8 cellular contexts compared by ENCODE assay signal in genomic region chr5:103377638-103378037, GRCh38.
DNase-seq lines count a peak whose midpoint lies in the region; ATAC-seq, FAIRE-seq and TF ChIP-seq lines count a peak whose summit lies in the region.
"Not testable (repeated sequence)": the region's sequence is repeated elsewhere in the genome, so short reads cannot be mapped to it uniquely, and the experiment has no call there.

No MANE protein-coding gene starts in this region.

- not testable (repeated sequence) for H3K56ac ChIP-seq in IMR-90 (ENCODE audit: extremely low read depth, insufficient read depth, low read length)

- not testable (repeated sequence) for H3K79me2 ChIP-seq in K562 (ENCODE audit: control insufficient read depth, insufficient read depth, low read length); HepG2 (ENCODE audit: insufficient read depth, low read length); parathyroid adenoma

- not testable (repeated sequence) for TF ChIP-seq CTCF in A549 (IDR thresholded peaks at IDR 0.05); IMR-90 (conservative IDR thresholded peaks at IDR 0.05; ENCODE audit: low read depth, low read length); K562 (IDR thresholded peaks at IDR 0.05 in 2 of 3, conservative IDR thresholded peaks at IDR 0.05 in 1 of 3; ENCODE audit: insufficient read depth in 2 of 3, low read depth in 1 of 3, low read length in 3 of 3); HepG2 (CRISPR knock-in tag; IDR thresholded peaks at IDR 0.05); parathyroid adenoma (IDR thresholded peaks at IDR 0.05)

- CTCF ChIA-PET in A549 (lab: Yijun Ruan, JAX); IMR-90 (lab: Yijun Ruan, JAX); K562 (lab: Yijun Ruan, JAX; ENCODE audit: low intra/inter-chr PET ratio); HepG2 (lab: Yijun Ruan, JAX; ENCODE audit: low intra/inter-chr PET ratio, low total read pairs): not testable (repeated sequence)

- H2AK9ac ChIP-seq in IMR-90 (replicated peaks; ENCODE audit: low read depth, low read length, poor library complexity): not testable (repeated sequence)

- H2AFZ ChIP-seq in IMR-90 (replicated peaks; ENCODE audit: low read length, poor library complexity); K562 (ENCODE audit: low read depth, low read length); HepG2 (ENCODE audit: low read length); parathyroid adenoma: not testable (repeated sequence)

- POLR2A ChIA-PET in A549 (lab: Yijun Ruan, JAX); IMR-90 (lab: Charles Lee; ENCODE audit: unreplicated experiment); HepG2 (lab: Yijun Ruan, JAX): not testable (repeated sequence)
- POLR2A ChIA-PET in K562 (lab: Yijun Ruan, JAX): interaction anchor here (0.7 kb wide), 1 partner anchor 57 kb away, joined by 3 read pairs; no protein-coding TSS in a partner anchor

- H3K9me3 ChIP-seq in A549; IMR-90 (ENCODE audit: control insufficient read depth, insufficient read depth, low read length); K562 (replicated peaks; ENCODE audit: control insufficient read depth, insufficient read depth, low read depth, low read length); HepG2 (ENCODE audit: low read length); parathyroid adenoma (ENCODE audit: control insufficient read depth, low read length): not testable (repeated sequence)

- TF ChIP-seq RAD21 in A549 (conservative IDR thresholded peaks at IDR 0.05 in 1 of 2, IDR thresholded peaks at IDR 0.05 in 1 of 2); IMR-90 (IDR thresholded peaks at IDR 0.05; ENCODE audit: low read length); K562 (CRISPR knock-in tag; conservative IDR thresholded peaks at IDR 0.05 in 1 of 2, IDR thresholded peaks at IDR 0.05 in 1 of 2); HepG2 (CRISPR knock-in tag; IDR thresholded peaks at IDR 0.05): not testable (repeated sequence)

- not testable (repeated sequence) for H3K4me3 ChIP-seq in A549; IMR-90 (ENCODE audit: insufficient read depth, low read depth, low read length); K562; HepG2 (replicated peaks in 1 of 3; ENCODE audit: insufficient read depth in 1 of 3, low read depth in 2 of 3, low read length in 3 of 3); parathyroid adenoma (ENCODE audit: low read depth, low read length)

- H3K27ac ChIP-seq in A549; IMR-90 (ENCODE audit: insufficient read depth, low read length); K562 (ENCODE audit: extremely low read depth, low read depth, low read length); HepG2 (ENCODE audit: extremely low read length, insufficient read depth, low read length): not testable (repeated sequence)
- peak overlapping the region; percentile 1 for H3K27ac ChIP-seq in parathyroid adenoma

- not testable (repeated sequence) for H3K4me1 ChIP-seq in A549; IMR-90 (ENCODE audit: control insufficient read depth, insufficient read depth, low read length); K562 (replicated peaks in 1 of 2; ENCODE audit: control insufficient read depth in 2 of 2, insufficient read depth in 2 of 2, low read length in 2 of 2)
- peaks cover 18% of the 10 kb centered on the region for H3K4me1 ChIP-seq in HepG2 (ENCODE audit: insufficient read depth, low read length)
- peaks cover 33% of the 10 kb centered on the region for H3K4me1 ChIP-seq in parathyroid adenoma

- not testable (repeated sequence) for H3K18ac ChIP-seq in IMR-90 (ENCODE audit: low read depth, low read length)

- intact Hi-C loops in IMR-90 (cut with micrococcal nuclease); K562 (cut with micrococcal nuclease): not testable (repeated sequence)
- intact Hi-C loops in HepG2 (cut with micrococcal nuclease; ENCODE audit: unreplicated experiment): loop anchor here (10.0 kb wide), 1 partner anchor 123 kb away; the partner anchor contains the start of gene MACIR

- not testable (repeated sequence) for H3K9ac ChIP-seq in IMR-90 (ENCODE audit: low read depth, low read length); K562 (ENCODE audit: insufficient read depth in 1 of 2, low read depth in 2 of 2, low read length in 2 of 2); HepG2 (ENCODE audit: insufficient read depth, low read depth, low read length); parathyroid adenoma

- not testable (repeated sequence) for H3K27me3 ChIP-seq in IMR-90 (ENCODE audit: control insufficient read depth, insufficient read depth, low read length); K562 (ENCODE audit: control insufficient read depth in 2 of 2, insufficient read depth in 2 of 2, low read length in 2 of 2); HepG2 (ENCODE audit: control insufficient read depth in 1 of 2, insufficient read depth in 2 of 2, low read length in 2 of 2); parathyroid adenoma (ENCODE audit: control insufficient read depth, insufficient read depth, low read length)

- not testable (repeated sequence) for H3K36me3 ChIP-seq in IMR-90 (ENCODE audit: control insufficient read depth, insufficient read depth, low read length); K562 (ENCODE audit: control insufficient read depth, insufficient read depth, low read length); HepG2 (replicated peaks in 1 of 2; ENCODE audit: control insufficient read depth in 1 of 2, insufficient read depth in 2 of 2, low read length in 2 of 2); parathyroid adenoma (ENCODE audit: control insufficient read depth, insufficient read depth, low read length)

- H3K4me2 ChIP-seq in A549; IMR-90 (ENCODE audit: low read depth, low read length); K562 (ENCODE audit: insufficient read depth, low read length); HepG2 (ENCODE audit: low read depth, low read length); parathyroid adenoma (ENCODE audit: low read length): not testable (repeated sequence)

- H3K9me1 ChIP-seq in IMR-90 (ENCODE audit: insufficient read depth, low read length); K562 (ENCODE audit: control insufficient read depth, insufficient read depth, low read length): not testable (repeated sequence)

- not testable (repeated sequence) for H3K14ac ChIP-seq in IMR-90 (replicated peaks; ENCODE audit: low read depth, low read length)

- dilution Hi-C loops in IMR-90 (cut with HindIII; ENCODE audit: low sequenced_read_pairs, unreplicated experiment): not testable (repeated sequence)

- not testable (repeated sequence) for H3K4ac ChIP-seq in IMR-90 (ENCODE audit: low read depth, low read length)

- not testable (repeated sequence) for H2BK120ac ChIP-seq in IMR-90 (ENCODE audit: low read depth, low read length)

- not testable (repeated sequence) for H2AK5ac ChIP-seq in IMR-90 (ENCODE audit: low read depth, low read length)

- BruUV-seq in IMR-90 (replicated peaks; lab: Mats Ljungman, UMichigan); K562 (replicated peaks; lab: Mats Ljungman, UMichigan); HepG2 (replicated peaks; lab: Mats Ljungman, UMichigan): not testable (repeated sequence)

- not testable (repeated sequence) for H4K5ac ChIP-seq in IMR-90 (ENCODE audit: low read depth, low read length)

- H4K20me1 ChIP-seq in IMR-90 (ENCODE audit: insufficient read depth, low read length); K562 (replicated peaks; ENCODE audit: control insufficient read depth, insufficient read depth, low read length); HepG2 (ENCODE audit: insufficient read depth, low read length): not testable (repeated sequence)

- in situ Hi-C loops in IMR-90 (cut with MboI; ENCODE audit: low sequenced_read_pairs); K562 (cut with MboI); HepG2 (cut with HindIII; ENCODE audit: extremely low pct_ligation_motif_present, low pct_unique_long_range_greater_than_20kb): not testable (repeated sequence)

- not testable (repeated sequence) for H4K8ac ChIP-seq in IMR-90 (ENCODE audit: low read depth in 2 of 2, low read length in 2 of 2)

- TF ChIP-seq POLR2A in A549 (IDR thresholded peaks at IDR 0.05; ENCODE audit: low read length); IMR-90 (IDR thresholded peaks at IDR 0.05; ENCODE audit: low read depth, low read length); K562 (conservative IDR thresholded peaks at IDR 0.05); HepG2 (IDR thresholded peaks at IDR 0.05; ENCODE audit: insufficient read depth in 1 of 2, low read depth in 2 of 2, low read length in 2 of 2): not testable (repeated sequence)

- not testable (repeated sequence) for TF ChIP-seq EP300 in A549 (IDR thresholded peaks at IDR 0.05); K562 (IDR thresholded peaks at IDR 0.05; ENCODE audit: low read length); HepG2 (IDR thresholded peaks at IDR 0.05; ENCODE audit: low read depth in 2 of 2, low read length in 2 of 2); HepG2 (CRISPR knock-in tag; IDR thresholded peaks at IDR 0.05; ENCODE audit: borderline replicate concordance)

- not testable (repeated sequence) for H2BK20ac ChIP-seq in IMR-90 (ENCODE audit: low read depth, low read length)

- H4K91ac ChIP-seq in IMR-90 (ENCODE audit: insufficient read depth, low read depth, low read length): not testable (repeated sequence)

- H2BK5ac ChIP-seq in IMR-90 (ENCODE audit: low read depth, low read length, poor library complexity, severe bottlenecking): not testable (repeated sequence)

- not testable (repeated sequence) for DNase-seq in A549 (ENCODE audit: low read depth in 1 of 2, low spot score in 1 of 2); IMR-90; K562 (ENCODE audit: extremely low read depth in 1 of 4, low spot score in 3 of 4); HepG2 (ENCODE audit: low spot score)
- DNase-seq in MV-4-11 (lab: John Stamatoyannopoulos, UW) (peak; percentile 4), iris pigment epithelial cell (ENCODE audit: low read depth) (peak; percentile 25)

- not testable (repeated sequence) for H2BK15ac ChIP-seq in IMR-90 (ENCODE audit: low read depth, low read length)

- ATAC-seq in A549; IMR-90 (ENCODE audit: low read depth); K562; HepG2: not testable (repeated sequence)

- not testable (repeated sequence) for H3K23ac ChIP-seq in IMR-90 (ENCODE audit: low read depth, low read length)

- not testable (repeated sequence) for FAIRE-seq in A549 (lab: Jason Lieb, UNC); K562 (lab: Jason Lieb, UNC); HepG2 (lab: Jason Lieb, UNC)
- FAIRE-seq in islet of Langerhans (lab: Jason Lieb, UNC): peak; percentile 49

- WGBS in A549 (ENCODE audit: missing lambda C conversion rate): 52% methylated on average over 4 of the region's 4 CpGs
- no CpG with 5 or more reads among the region's 4 CpGs for WGBS in IMR-90 (ENCODE audit: extremely low coverage in 2 of 2, insufficient read length in 1 of 2), 2 experiments
- WGBS in K562 (ENCODE audit: insufficient coverage, low coverage, missing lambda C conversion rate): 0% methylated on average over 4 of the region's 4 CpGs
- WGBS in HepG2 (ENCODE audit: low lambda C conversion rate): 56% methylated on average over 4 of the region's 4 CpGs

- H3K79me1 ChIP-seq in IMR-90 (ENCODE audit: low read depth in 1 of 2, low read length in 2 of 2): not testable (repeated sequence)
